ENCODE assay signal across 16 cellular contexts in the genomic region with DNA sequence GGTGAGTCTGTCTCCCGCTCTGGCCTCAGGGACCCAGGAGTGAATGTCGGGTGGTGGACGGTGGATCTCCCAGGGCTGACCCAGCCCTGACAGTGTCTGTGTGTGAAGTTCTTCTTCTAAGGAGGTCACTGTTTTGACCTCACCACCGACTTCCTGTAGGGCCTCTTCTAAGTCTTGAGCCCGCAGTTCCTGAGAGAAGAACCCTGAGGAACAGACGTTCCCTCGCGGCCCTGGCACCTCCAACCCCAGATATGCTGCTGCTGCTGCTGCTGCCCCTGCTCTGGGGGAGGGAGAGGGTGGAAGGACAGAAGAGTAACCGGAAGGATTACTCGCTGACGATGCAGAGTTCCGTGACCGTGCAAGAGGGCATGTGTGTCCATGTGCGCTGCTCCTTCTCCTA. TPM values are rescaled to one million over a fixed set of nuclear protein-coding genes. Genes with fewer than 3 reads are reported as not detected.
DNase-seq lines count a peak whose midpoint lies in the region; ATAC-seq and TF ChIP-seq lines count a peak whose summit lies in the region.
"Had no signal": no experiment of that assay in that cellular context is flagged by ENCODE, and none has a peak within 500 bp of the region (broad histone marks: within the 10 kb centered on the region; RNA-seq: fewer than 3 reads in every experiment).

Gene SIGLEC7 (plus strand): TSS at position 183 of the 400 bp plus-strand sequence. CDS start 69 bp downstream, at position 252.

- ATAC-seq in Right ventricle myocardium superior (ENCODE audit: poor library complexity) (peak; percentile 62), aorta (ENCODE audit: low FRiP score) (peak; percentile 9), HG03095 (IDR thresholded peaks at IDR 0.05; ENCODE audit: unreplicated experiment) (no peak)
- ATAC-seq: Panc1 had no signal

- TF ChIP-seq EP300 in esophagus muscularis mucosa (IDR thresholded peaks at IDR 0.05) = no peak

- H3K4me3 ChIP-seq in esophagus muscularis mucosa (no peak within 1 kb of the TSS), mucosa of rectum (ENCODE audit: low read length in 2 of 2) (peak within 1 kb of the TSS in 1 of 2 donors; percentile 7), aorta (ENCODE audit: low read length in 2 of 2) (no peak within 1 kb of the TSS)
- H3K4me3 ChIP-seq: thoracic aorta had no signal

- H3K9me3 ChIP-seq in esophagus muscularis mucosa = no peaks in the 10 kb centered on the region
- H3K9me3 ChIP-seq in mucosa of rectum (ENCODE audit: control insufficient read depth in 2 of 2, low read length in 2 of 2) = no peaks in the 10 kb centered on the region
- H3K9me3 ChIP-seq in aorta (ENCODE audit: control insufficient read depth, low read length) = no peaks in the 10 kb centered on the region
- H3K9me3 ChIP-seq: thoracic aorta had no signal

- in situ Hi-C loops in G401 (cut with HindIII; ENCODE audit: low sequenced_read_pairs) = no loop called here

- H3K27ac ChIP-seq in esophagus muscularis mucosa (replicated peaks in 1 of 4) = peak within 1 kb of the TSS in 3 of 4 donors; percentile 22 to 48 (median 31)
- H3K27ac ChIP-seq in mucosa of rectum (ENCODE audit: low read depth in 2 of 2, low read length in 2 of 2) = peak within 1 kb of the TSS; percentile 28 to 43
- no peak within 1 kb of the TSS for H3K27ac ChIP-seq in aorta (ENCODE audit: low read depth in 1 of 2, low read length in 2 of 2)
- H3K27ac ChIP-seq: KMS-11, thoracic aorta had no signal

- TF ChIP-seq CTCF in esophagus muscularis mucosa (IDR thresholded peaks at IDR 0.05) = no peak

- TF ChIP-seq POLR2A in esophagus muscularis mucosa (IDR thresholded peaks at IDR 0.05; ENCODE audit: low read depth) = no peak

- DNase-seq in Right ventricle myocardium superior (peak; percentile 72), cardiac septum (ENCODE audit: low spot score) (no peak), esophagus muscularis mucosa (ENCODE audit: extremely low spot score) (no peak), aorta (peak; percentile 67 to 85), G401 (ENCODE audit: low spot score) (no peak), cerebellar cortex (ENCODE audit: low spot score) (no peak)
- DNase-seq: NCI-H1694 had no signal

- H3K27me3 ChIP-seq in esophagus muscularis mucosa (peaks cover 0 to 66% (median 3%) of the 10 kb centered on the region in 4 donors), mucosa of rectum (ENCODE audit: control insufficient read depth in 2 of 2, insufficient read depth in 2 of 2, low read length in 2 of 2) (no peaks in the 10 kb centered on the region), aorta (ENCODE audit: control insufficient read depth in 1 of 2, insufficient read depth in 2 of 2, low read length in 1 of 2) (no peaks in the 10 kb centered on the region)

- 40% methylated on average over 13 of the region's 14 CpGs for WGBS in esophagus muscularis mucosa
- 58 to 68% methylated on average over 14 of the region's 14 CpGs for WGBS in aorta, 2 donors

- intact Hi-C loops in Right ventricle myocardium superior (cut with DNase I) = no loop called here
- intact Hi-C loops in cardiac septum (cut with DNase I) = no loop called here
- intact Hi-C loops in esophagus muscularis mucosa (cut with DNase I) = no loop called here
- intact Hi-C loops in aorta (cut with DNase I) = no loop called here

- H3K4me1 ChIP-seq in esophagus muscularis mucosa = no peaks in the 10 kb centered on the region
- H3K4me1 ChIP-seq in mucosa of rectum (ENCODE audit: control insufficient read depth in 2 of 2, insufficient read depth in 2 of 2, low read length in 2 of 2) = peaks cover 2 to 3% of the 10 kb centered on the region in 2 donors
- H3K4me1 ChIP-seq in aorta (ENCODE audit: control insufficient read depth in 1 of 2, insufficient read depth in 2 of 2, low read length in 2 of 2) = no peaks in the 10 kb centered on the region

- H3K36me3 ChIP-seq in esophagus muscularis mucosa (no peaks in the 10 kb centered on the region), mucosa of rectum (ENCODE audit: control insufficient read depth in 2 of 2, insufficient read depth in 2 of 2, low read length in 2 of 2) (no peaks in the 10 kb centered on the region), aorta (ENCODE audit: control insufficient read depth in 1 of 2, insufficient read depth in 2 of 2, low read length in 1 of 2) (no peaks in the 10 kb centered on the region)
- H3K36me3 ChIP-seq: thoracic aorta had no signal

- no peak within 1 kb of the TSS for H3K9ac ChIP-seq in mucosa of rectum (ENCODE audit: low read depth in 1 of 2, low read length in 2 of 2)
- H3K9ac ChIP-seq: KMS-11 had no signal

RNA-seq across cellular contexts. Expression of gene SIGLEC7, which starts in this region (rescaled TPM):
- total RNA-seq in Right ventricle myocardium superior (0.97 TPM), cardiac septum (0.70 TPM), esophagus muscularis mucosa (1 to 10 TPM in 1 of 4 donors, under 1 TPM in 2, not detected in 1; 0.19 to 2.2 (median 0.92) TPM), aorta (1 to 10 TPM; 3.0 to 4.5 TPM)
- 1 to 10 TPM in 1 of 2 donors, under 1 TPM in 1; 0.97 to 2.3 TPM for polyA plus RNA-seq in aorta
- not detected in 2 replicates for total RNA-seq in G401 (2014; rRNA removed; shearing (Covaris generic))
- total RNA-seq: H4, kidney epithelial cell, NCI-H460 had no signal
- polyA plus RNA-seq: AG04450 had no signal

Comparison
In these comparisons a context has a peak if more than half of its experiments do, and no peak if none do; other contexts are left out.
1. Peak in DNase-seq and ATAC-seq in Right ventricle myocardium superior; RNA of the gene not detected or under 1 TPM.
2. DNase-seq: peak in aorta (2 of 2); none in cardiac septum (single experiment), esophagus muscularis mucosa (single experiment), G401 (single experiment) and cerebellar cortex (single experiment).
3. H3K27ac ChIP-seq: peak in esophagus muscularis mucosa (3 of 4) and mucosa of rectum (2 of 2); none in aorta (0 of 2).